7 cellular contexts compared by ENCODE assay signal in genomic region chr4:176717237-176717636, GRCh38.
"Had no signal": no experiment of that assay in that cellular context is flagged by ENCODE, and none has a peak within 500 bp of the region (broad histone marks: within the 10 kb centered on the region; RNA-seq: fewer than 3 reads in every experiment).

No MANE protein-coding gene starts in this region.

- DNase-seq: H9, HCEC 1CT, IMR-90 had no signal

- H3K4me3 ChIP-seq: GM23338 had no signal

- H3K27ac Mint-ChIP-seq: GM23338, H9 had no signal

- H3K4me2 ChIP-seq: GM23338 had no signal

- H3K4me1 Mint-ChIP-seq: GM23338, H9 had no signal

- FAIRE-seq: H1, H54, HTR-8/SVneo had no signal

- ATAC-seq: GM23338 had no signal

- H2AFZ ChIP-seq: GM23338 had no signal

- H3K4me3 Mint-ChIP-seq: GM23338, H9 had no signal
